10 cellular contexts compared by ENCODE assay signal in genomic region chr6:31083742-31084354, GRCh38. TPM values are rescaled to one million over a fixed set of nuclear protein-coding genes. Genes with fewer than 3 reads are reported as not detected.
A peak's percentile ranks its signal among the peaks of the same experiment; 100 is the strongest.
DNase-seq lines count a peak whose midpoint lies in the region; ATAC-seq and TF ChIP-seq lines count a peak whose summit lies in the region.
"Had no signal": no experiment of that assay in that cellular context is flagged by ENCODE, and none has a peak within 500 bp of the region (broad histone marks: within the 10 kb centered on the region; RNA-seq: fewer than 3 reads in every experiment).

No MANE protein-coding gene starts in this region.

- DNase-seq in AG09309 (ENCODE audit: low read depth) (no peak), GM23248 (peak; percentile 77), SK-N-DZ (ENCODE audit: low spot score) (peak; percentile 19), brain microvascular endothelial cell (peak; percentile 85), memory B cell (ENCODE audit: low spot score in 2 of 2) (peak; percentile 17 to 30), NCI-H774 (lab: John Stamatoyannopoulos, UW) (no peak)

- H3K4me1 Mint-ChIP-seq in memory B cell = peaks cover 3% of the 10 kb centered on the region

- no peak overlapping the region for H3K4me3 Mint-ChIP-seq in memory B cell

- no peak overlapping the region for H3K9ac ChIP-seq in GM23248

- 27 to 30% methylated on average over 8 of the region's 8 CpGs for WGBS in GM23248 (ENCODE audit: low coverage in 1 of 2, low lambda C conversion rate in 2 of 2, missing lambda C conversion rate in 2 of 2), 2 experiments

- H3K27me3 Mint-ChIP-seq in memory B cell = peaks cover 6% of the 10 kb centered on the region

- in situ Hi-C loops in GM23248 (cut with MboI) (loop anchor here (10.0 to 25.0 kb wide), 2 partner anchors 259 to 347 kb away; partner anchors contain the start of genes FLOT1 and IER3), brain microvascular endothelial cell (cut with HindIII; ENCODE audit: low pct_ligation_motif_present, low sequenced_read_pairs) (no loop called here)

- no peaks in the 10 kb centered on the region for H3K79me2 ChIP-seq in GM23248 (ENCODE audit: insufficient read depth)

- H3K27ac ChIP-seq in GM23248 (no peak overlapping the region), brain microvascular endothelial cell (peak overlapping the region; percentile 63)

- H3K36me3 ChIP-seq in GM23248 (ENCODE audit: low read depth) = no peaks in the 10 kb centered on the region
- no peaks in the 10 kb centered on the region for H3K36me3 ChIP-seq in brain microvascular endothelial cell (replicated peaks)

- H3K27me3 ChIP-seq in GM23248 (replicated peaks; ENCODE audit: insufficient read depth) = no peaks in the 10 kb centered on the region
- no peaks in the 10 kb centered on the region for H3K27me3 ChIP-seq in brain microvascular endothelial cell (replicated peaks)

- no peak overlapping the region for H3K4me2 ChIP-seq in GM23248 (ENCODE audit: unreplicated experiment)

- H3F3A ChIP-seq in GM23248 (ENCODE audit: insufficient read depth) = peaks cover 10% of the 10 kb centered on the region

- no peaks in the 10 kb centered on the region for H3K9me3 ChIP-seq in GM23248 (ENCODE audit: low read depth)

- H3K9me2 ChIP-seq in GM23248 (ENCODE audit: insufficient read depth) = no peaks in the 10 kb centered on the region

- ATAC-seq in memory B cell (ENCODE audit: low read depth) (peak; percentile 47), HG02885 (IDR thresholded peaks at IDR 0.05; ENCODE audit: poor library complexity, unreplicated experiment) (no peak), HG03097 (IDR thresholded peaks at IDR 0.05; ENCODE audit: low FRiP score, unreplicated experiment) (no peak)

- no peak overlapping the region for H3K27ac Mint-ChIP-seq in memory B cell

- H3K4me3 ChIP-seq in AG09309 (ENCODE audit: control insufficient read depth, low read depth, low read length) (no peak overlapping the region), GM23248 (no peak overlapping the region), brain microvascular endothelial cell (ENCODE audit: low read depth, low read length) (no peak overlapping the region)

- H3K9me3 Mint-ChIP-seq in memory B cell = no peaks in the 10 kb centered on the region

- peak; percentile 51 for TF ChIP-seq CTCF in AG09309 (IDR thresholded peaks at IDR 0.05; ENCODE audit: control insufficient read depth, insufficient read depth, low read depth, low read length, missing control alignments)
- peak; percentile 68 for TF ChIP-seq CTCF in brain microvascular endothelial cell (IDR thresholded peaks at IDR 0.05; ENCODE audit: low read depth, low read length, missing control alignments)

- no peaks in the 10 kb centered on the region for H4K20me1 ChIP-seq in GM23248 (ENCODE audit: insufficient read depth)

- H3K36me3 Mint-ChIP-seq in memory B cell = no peaks in the 10 kb centered on the region

- H2AFZ ChIP-seq in GM23248 = no peak overlapping the region

- H3K4me1 ChIP-seq in GM23248 (ENCODE audit: insufficient read depth) = peaks cover 14% of the 10 kb centered on the region

RNA-seq across cellular contexts. Expression of gene C6orf15, which starts 28.5 kb away (rescaled TPM):
- not detected in 2 replicates for total RNA-seq in GM23248 (2014; rRNA removed; shearing (Covaris generic))
- polyA plus RNA-seq in GM23248 (2016; fragmentation: Nextera tagmentation; extraction: Ambion mirVana) = not detected in 2 replicates
- not detected in 2 replicates for polyA plus RNA-seq in SK-N-DZ (2014; cell fraction: cytosol; rRNA removed)
- polyA plus RNA-seq in SK-N-DZ (2014; cell fraction: nucleus; rRNA removed) = not detected in 2 replicates
- total RNA-seq: glomerular endothelial cell, urinary bladder had no signal
- polyA plus RNA-seq: urinary bladder had no signal

RNA-seq across cellular contexts. Expression of gene PSORS1C1, which starts 30.8 kb away (rescaled TPM):
- 0.22 and 0.25 TPM in 2 replicates for total RNA-seq in GM23248 (2014; rRNA removed; shearing (Covaris generic))
- 2.0 and 2.6 TPM in 2 replicates for polyA plus RNA-seq in GM23248 (2016; fragmentation: Nextera tagmentation; extraction: Ambion mirVana)
- polyA plus RNA-seq in SK-N-DZ (2014; cell fraction: cytosol; rRNA removed) = 0.16 TPM in 1 of 2 replicates, not detected in the other
- polyA plus RNA-seq in SK-N-DZ (2014; cell fraction: nucleus; rRNA removed) = not detected in 2 replicates

RNA-seq across cellular contexts. Expression of gene CDSN, which starts 36.4 kb away (rescaled TPM):
- not detected in 2 replicates for total RNA-seq in GM23248 (2014; rRNA removed; shearing (Covaris generic))
- polyA plus RNA-seq in GM23248 (2016; fragmentation: Nextera tagmentation; extraction: Ambion mirVana) = not detected in 2 replicates
- not detected in 2 replicates for polyA plus RNA-seq in SK-N-DZ (2014; cell fraction: cytosol; rRNA removed)
- not detected in 2 replicates for polyA plus RNA-seq in SK-N-DZ (2014; cell fraction: nucleus; rRNA removed)
- total RNA-seq: glomerular endothelial cell, urinary bladder had no signal
- polyA plus RNA-seq: urinary bladder had no signal

RNA-seq across cellular contexts. Expression of gene PSORS1C2, which starts 55.0 kb away (rescaled TPM):
- total RNA-seq in GM23248 (2014; rRNA removed; shearing (Covaris generic)) = not detected in 2 replicates
- 0.16 TPM in 1 of 2 replicates, not detected in the other for polyA plus RNA-seq in GM23248 (2016; fragmentation: Nextera tagmentation; extraction: Ambion mirVana)
- not detected in 2 replicates for polyA plus RNA-seq in SK-N-DZ (2014; cell fraction: cytosol; rRNA removed)
- not detected in 2 replicates for polyA plus RNA-seq in SK-N-DZ (2014; cell fraction: nucleus; rRNA removed)
- total RNA-seq: glomerular endothelial cell, urinary bladder had no signal
- polyA plus RNA-seq: urinary bladder had no signal

Comparison
In these comparisons a context has a peak if more than half of its experiments do, and no peak if none do; other contexts are left out.
1. DNase-seq: peak in GM23248 (single experiment), SK-N-DZ (single experiment), brain microvascular endothelial cell (single experiment) and memory B cell (2 of 2); none in AG09309 (single experiment) and NCI-H774 (single experiment).